ENCODE assay signal across 15 cellular contexts in genomic region chr6:107632757-107633156, GRCh38.
"Had no signal": no experiment of that assay in that cellular context is flagged by ENCODE, and none has a peak within 500 bp of the region (broad histone marks: within the 10 kb centered on the region; RNA-seq: fewer than 3 reads in every experiment).

No MANE protein-coding gene starts in this region.

- DNase-seq: activated T-cell treated with anti-CD3 and anti-CD28 coated beads, Interleukin-2, amount 50 U/mL, for 1 hour; amygdala; immature natural killer cell; nucleus accumbens; posterior cingulate gyrus; sigmoid colon; stimulated activated CD4-positive, alpha-beta T cell treated with anti-CD3 and anti-CD28 coated beads, Interleukin-15, amount 100 ng/mL, for 24 hours; testis; trophoblast cell had no signal

- H3K36me3 ChIP-seq: vagina had no signal

- H3K9me3 ChIP-seq: sigmoid colon, testis, vagina had no signal

- H3K27me3 ChIP-seq: testis, vagina had no signal

- H3K27ac ChIP-seq: epithelial cell of prostate, sigmoid colon, testis, vagina had no signal

- ATAC-seq: left lobe of liver; stimulated activated memory B cell treated with anti-CD40 and anti-IgM and Interleukin-4, amounts not matched to agents 10 μg/mL and 1 μg/mL and 100 μg/mL, for 72 hours had no signal

- H3K4me2 ChIP-seq: smooth muscle cell had no signal

- H3K4me3 ChIP-seq: sigmoid colon, smooth muscle cell, testis, vagina had no signal

- H3K27ac Mint-ChIP-seq: immature natural killer cell; mesothelial cell of epicardium; stimulated activated memory B cell treated with anti-CD40 and anti-IgM and Interleukin-4, amounts not matched to agents 10 μg/mL and 1 μg/mL and 100 μg/mL, for 72 hours had no signal

- H3K9me3 Mint-ChIP-seq: mesothelial cell of epicardium; stimulated activated memory B cell treated with anti-CD40 and anti-IgM and Interleukin-4, amounts not matched to agents 10 μg/mL and 1 μg/mL and 100 μg/mL, for 72 hours had no signal

- H3K4me3 Mint-ChIP-seq: stimulated activated memory B cell treated with anti-CD40 and anti-IgM and Interleukin-4, amounts not matched to agents 10 μg/mL and 1 μg/mL and 100 μg/mL, for 72 hours had no signal
